Comparison of ENCODE assay signal across 13 cellular contexts in the genomic region with DNA sequence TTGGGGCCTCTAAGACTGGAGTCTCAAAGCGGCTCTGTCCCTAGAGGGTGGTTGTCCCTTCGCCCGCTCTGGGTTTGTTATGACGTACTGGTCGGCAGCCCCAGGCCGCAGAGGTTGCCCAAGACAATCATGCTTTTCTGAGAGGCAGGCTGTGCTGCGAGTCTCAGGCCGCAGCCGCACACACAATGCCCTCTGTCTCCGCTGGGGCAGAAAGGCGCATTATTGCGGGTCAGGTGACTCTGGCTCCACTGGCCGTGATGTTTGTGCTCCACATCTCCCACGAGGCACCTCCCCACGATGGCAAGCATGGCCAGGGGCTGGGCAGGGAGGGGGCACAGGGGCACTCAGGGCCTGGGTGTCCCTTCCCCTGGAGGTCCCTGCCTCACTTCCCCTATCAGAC. TPM values are rescaled to one million over a fixed set of nuclear protein-coding genes. Genes with fewer than 3 reads are reported as not detected.
A peak's percentile ranks its signal among the peaks of the same experiment; 100 is the strongest.
DNase-seq lines count a peak whose midpoint lies in the region; ATAC-seq, FAIRE-seq and TF ChIP-seq lines count a peak whose summit lies in the region.
"Had no signal": no experiment of that assay in that cellular context is flagged by ENCODE, and none has a peak within 500 bp of the region (broad histone marks: within the 10 kb centered on the region; RNA-seq: fewer than 3 reads in every experiment).

No MANE protein-coding gene starts in this region.

- no peak overlapping the region for H3K4me3 ChIP-seq in brain microvascular endothelial cell (ENCODE audit: low read depth, low read length)
- H3K4me3 ChIP-seq in kidney (ENCODE audit: low read length in 2 of 2), result no peak overlapping the region
- H3K4me3 ChIP-seq: skin epidermis had no signal

- DNase-seq in brain microvascular endothelial cell (no peak), kidney (peak; percentile 85), retina (peak; percentile 68), T-helper 17 cell (no peak), DMS153 (lab: John Stamatoyannopoulos, UW) (no peak)
- DNase-seq in activated CD4-positive, alpha-beta T cell treated with anti-CD3 and anti-CD28 coated beads, Interleukin-2, amount 50 U/mL, for 1 hour, result no peak
- DNase-seq: Karpas-422, NCI-H2081 treated with DMSO at 0.1 percent for 48 hours had no signal

- no peaks in the 10 kb centered on the region for H3K27me3 ChIP-seq in brain microvascular endothelial cell (replicated peaks)

- H3K4me3 Mint-ChIP-seq in T-helper 17 cell, result no peak overlapping the region

- FAIRE-seq in kidney (lab: Jason Lieb, UNC), result no peak
- FAIRE-seq: astrocyte had no signal

- no peaks in the 10 kb centered on the region for H3K27me3 Mint-ChIP-seq in T-helper 17 cell

- H3K27ac ChIP-seq in C4-2B, result peak overlapping the region; percentile 56; the same call in 1 of the 2 replicates
- H3K27ac ChIP-seq in brain microvascular endothelial cell, result no peak overlapping the region
- peak overlapping the region; percentile 91 to 94 for H3K27ac ChIP-seq in kidney (ENCODE audit: low read depth in 2 of 2, low read length in 2 of 2)

- no peak overlapping the region for H3K27ac Mint-ChIP-seq in T-helper 17 cell

- H3K9me3 ChIP-seq in kidney (ENCODE audit: control insufficient read depth in 1 of 2, low read length in 2 of 2) (no peaks in the 10 kb centered on the region), T-helper 17 cell (ENCODE audit: control insufficient read depth, low read length, poor library complexity, severe bottlenecking) (no peaks in the 10 kb centered on the region)

- in situ Hi-C loops in brain microvascular endothelial cell (cut with HindIII; ENCODE audit: low pct_ligation_motif_present, low sequenced_read_pairs), result no loop called here

- intact Hi-C loops in kidney (cut with DNase I), result no loop called here

- peaks cover 28% of the 10 kb centered on the region for H3K4me1 Mint-ChIP-seq in T-helper 17 cell

- peaks cover 31 to 32% of the 10 kb centered on the region in 2 donors for H3K4me1 ChIP-seq in kidney (ENCODE audit: control insufficient read depth in 1 of 2, insufficient read depth in 1 of 2, low read depth in 1 of 2, low read length in 2 of 2)

- H3K36me3 ChIP-seq in brain microvascular endothelial cell (replicated peaks) (no peaks in the 10 kb centered on the region), kidney (ENCODE audit: control insufficient read depth in 1 of 2, insufficient read depth in 2 of 2, low read length in 2 of 2) (no peaks in the 10 kb centered on the region)

- peak overlapping the region in 1 of 2 donors; percentile 37 for H3K9ac ChIP-seq in kidney (ENCODE audit: low read length in 2 of 2)

- TF ChIP-seq CTCF in C4-2B (conservative IDR thresholded peaks at IDR 0.05), result no peak
- TF ChIP-seq CTCF in brain microvascular endothelial cell (IDR thresholded peaks at IDR 0.05; ENCODE audit: low read depth, low read length, missing control alignments), result peak; percentile 22
- TF ChIP-seq CTCF in kidney (IDR thresholded peaks at IDR 0.05; ENCODE audit: borderline replicate concordance, extremely low read depth, insufficient read depth), result peak; percentile 21

- ATAC-seq in T-helper 17 cell, result no peak
- ATAC-seq in GM21528 (IDR thresholded peaks at IDR 0.05; ENCODE audit: low FRiP score, unreplicated experiment), result no peak
- ATAC-seq: activated CD4-positive, CD25-positive, alpha-beta regulatory T cell treated with anti-CD3 and anti-CD28 coated beads, Interleukin-2, amount 50 U/mL, for 24 hours had no signal

- no peaks in the 10 kb centered on the region for H3K36me3 Mint-ChIP-seq in T-helper 17 cell (ENCODE audit: low read depth)

RNA-seq across cellular contexts. Expression of a gene that starts 21.0 kb away (rescaled TPM):
- total RNA-seq in kidney (127 TPM), T-helper 17 cell (10 to 100 TPM; 61.4 to 65.5 TPM)
- polyA plus RNA-seq in kidney (ENCODE audit: insufficient read depth, low read depth, low replicate concordance), result 51.9 TPM

Comparison
In these comparisons a context has a peak if more than half of its experiments do, and no peak if none do; other contexts are left out.
1. DNase-seq: peak in kidney (single experiment) and retina (single experiment); none in brain microvascular endothelial cell (single experiment), activated CD4-positive, alpha-beta T cell treated with anti-CD3 and anti-CD28 coated beads, Interleukin-2, amount 50 U/mL, for 1 hour (single experiment), T-helper 17 cell (0 of 3) and DMS153 (single experiment).